20 cellular contexts compared by ENCODE assay signal in genomic region chr7:1697499-1698125, GRCh38. TPM values are rescaled to one million over a fixed set of nuclear protein-coding genes. Genes with fewer than 3 reads are reported as not detected.
DNase-seq lines count a peak whose midpoint lies in the region; ATAC-seq and TF ChIP-seq lines count a peak whose summit lies in the region.
"Had no signal": no experiment of that assay in that cellular context is flagged by ENCODE, and none has a peak within 500 bp of the region (broad histone marks: within the 10 kb centered on the region; RNA-seq: fewer than 3 reads in every experiment).

No MANE protein-coding gene starts in this region.

- DNase-seq in activated CD4-positive, CD25-positive, alpha-beta regulatory T cell treated with anti-CD3 and anti-CD28 coated beads, Interleukin-2, amount 50 U/mL, for 72 hours: peak; percentile 23
- no peak for DNase-seq in activated CD4-positive, CD25-positive, alpha-beta regulatory T cell (lab: John Stamatoyannopoulos, UW)
- DNase-seq in H9 (peak; percentile 26), ecto neural progenitor cell (ENCODE audit: low spot score) (peak; percentile 40), omental fat pad (ENCODE audit: low spot score) (peak; percentile 19), MM.1S (no peak), NCI-H345 treated with DMSO at 0.1 percent for 48 hours (lab: John Stamatoyannopoulos, UW; ENCODE audit: unreplicated experiment) (no peak), midbrain (lab: John Stamatoyannopoulos, UW) (no peak)
- DNase-seq: 8988T; activated CD4-positive, alpha-beta T cell treated with anti-CD3 and anti-CD28 coated beads for 4 hours; activated gamma-delta T cell treated with Interleukin-2 at 50 U/mL for 16 hours; COR-L47; DND-41; NCI-H1105; NCI-H2081 treated with DMSO at 0.1 percent for 48 hours; NCI-H510A; stimulated activated CD4-positive, alpha-beta T cell treated with anti-CD3 and anti-CD28 coated beads, Interleukin-15, amount 100 ng/mL, for 24 hours had no signal

- H3K27ac ChIP-seq in H9 (ENCODE audit: insufficient read length, low read depth, low read length) (no peak overlapping the region), MM.1S (ENCODE audit: low read length) (no peak overlapping the region)
- H3K27ac ChIP-seq: vagina had no signal

- H3K4me1 ChIP-seq in H9 (ENCODE audit: insufficient read depth, low read length): no peaks in the 10 kb centered on the region; the same call in 1 of the 2 replicates
- H3K4me1 ChIP-seq in MM.1S (ENCODE audit: low read length): no peaks in the 10 kb centered on the region
- H3K4me1 ChIP-seq: HAP-1, vagina had no signal

- no peaks in the 10 kb centered on the region for H3K36me3 ChIP-seq in MM.1S (replicated peaks; ENCODE audit: insufficient read depth, low read length)
- H3K36me3 ChIP-seq: HAP-1, vagina had no signal

- H3K9me2 ChIP-seq in MM.1S (replicated peaks; ENCODE audit: insufficient read depth, low read length): no peaks in the 10 kb centered on the region

- H2BK5ac ChIP-seq in H9 (ENCODE audit: insufficient read length, low read length): no peak overlapping the region

- H3F3A ChIP-seq in MM.1S (ENCODE audit: insufficient read depth, low read length): no peaks in the 10 kb centered on the region

- no peak overlapping the region for H3K23ac ChIP-seq in H9 (ENCODE audit: insufficient read length, low read depth, low read length)

- ATAC-seq in omental fat pad (ENCODE audit: low FRiP score): no peak

- H3K79me1 ChIP-seq in H9 (ENCODE audit: insufficient read depth, low read depth, low read length, poor library complexity, severe bottlenecking): no peaks in the 10 kb centered on the region

- H3K9me3 ChIP-seq in H9 (ENCODE audit: control insufficient read depth, low read depth, low read length): no peaks in the 10 kb centered on the region
- H3K9me3 ChIP-seq in MM.1S (replicated peaks; ENCODE audit: insufficient read depth, low read length): no peaks in the 10 kb centered on the region
- H3K9me3 ChIP-seq: HAP-1, vagina had no signal

- H3K4me2 ChIP-seq in H9 (ENCODE audit: insufficient read depth, insufficient read length, low read length): no peak overlapping the region
- H3K4me2 ChIP-seq in MM.1S (ENCODE audit: low read depth, low read length): no peak overlapping the region

- H3K27ac Mint-ChIP-seq in H9: no peak overlapping the region; a peak in 1 of 7 replicates
- H3K27ac Mint-ChIP-seq: B cell had no signal

- H3K4ac ChIP-seq in H9 (ENCODE audit: low read depth, low read length): no peak overlapping the region

- no peak overlapping the region for H4K8ac ChIP-seq in H9 (replicated peaks; ENCODE audit: insufficient read length, low read depth, low read length)

- peaks cover 29% of the 10 kb centered on the region for H3K27me3 Mint-ChIP-seq in H9 (ENCODE audit: low read depth)

- H4K5ac ChIP-seq in H9 (ENCODE audit: insufficient read length, low read depth, low read length): no peak overlapping the region

- H3K27me3 ChIP-seq in H9 (ENCODE audit: insufficient read depth, low read length) (0 out of 2 replicates have a peak, but pooled peaks cover 3% of the 10 kb centered on the region), MM.1S (replicated peaks; ENCODE audit: insufficient read depth, low read length) (peaks cover 96% of the 10 kb centered on the region)
- H3K27me3 ChIP-seq: vagina had no signal

- H3K79me2 ChIP-seq in H9 (ENCODE audit: insufficient read depth, low read length) (no peaks in the 10 kb centered on the region), MM.1S (ENCODE audit: low read length) (no peaks in the 10 kb centered on the region)

- H2BK20ac ChIP-seq in H9 (ENCODE audit: low read depth, low read length, poor library complexity, severe bottlenecking): no peak overlapping the region

- H3K9ac ChIP-seq in H9 (ENCODE audit: extremely low read depth, insufficient read length, low read length) (no peak overlapping the region), MM.1S (ENCODE audit: low read length) (no peak overlapping the region)

- WGBS in H9 (ENCODE audit: extremely low coverage, insufficient read length, low lambda C conversion rate): no CpG with 5 or more reads among the region's 18 CpGs

- no peak overlapping the region for H2BK15ac ChIP-seq in H9 (ENCODE audit: low read depth, low read length)

- no peak overlapping the region for H3K14ac ChIP-seq in H9 (ENCODE audit: insufficient read depth, low read length)

- no peak overlapping the region for H3K4me3 Mint-ChIP-seq in H9
- H3K4me3 Mint-ChIP-seq: B cell had no signal

- H4K20me1 ChIP-seq in H9 (ENCODE audit: control insufficient read depth, insufficient read depth, insufficient read length) (no peaks in the 10 kb centered on the region), MM.1S (ENCODE audit: insufficient read depth, low read length) (no peaks in the 10 kb centered on the region)

- H3K36me3 Mint-ChIP-seq in H9 (ENCODE audit: insufficient read depth in 1 of 3, low read depth in 3 of 3): peaks cover under 1 to 10% (median 2%) of the 10 kb centered on the region in 3 experiments; a peak in 5 of 7 replicates

- no peak for TF ChIP-seq CTCF in H9 (conservative IDR thresholded peaks at IDR 0.05)
- TF ChIP-seq CTCF in omental fat pad (IDR thresholded peaks at IDR 0.05): no peak
- TF ChIP-seq CTCF in MM.1S (IDR thresholded peaks at IDR 0.05; ENCODE audit: low read length): no peak

- no peak overlapping the region for H2BK120ac ChIP-seq in H9 (ENCODE audit: low read depth, low read length, poor library complexity, severe bottlenecking)

- peaks cover 9 to 13% of the 10 kb centered on the region in 2 experiments for H3K9me3 Mint-ChIP-seq in H9

- no peak overlapping the region for H3K4me3 ChIP-seq in MM.1S (ENCODE audit: low read length)
- H3K4me3 ChIP-seq: HAP-1, vagina had no signal

- peaks cover 14 to 22% of the 10 kb centered on the region in 2 experiments for H3K4me1 Mint-ChIP-seq in H9
- H3K4me1 Mint-ChIP-seq: B cell had no signal

- no peak overlapping the region for H4K91ac ChIP-seq in H9 (ENCODE audit: insufficient read length, low read depth, low read length)

- no peak overlapping the region for H2BK12ac ChIP-seq in H9 (ENCODE audit: insufficient read length, low read depth, low read length)

- H2AFZ ChIP-seq in H9 (ENCODE audit: low read length) (no peak overlapping the region), MM.1S (ENCODE audit: low read length) (no peak overlapping the region)

- no peak overlapping the region for H2AK5ac ChIP-seq in H9 (ENCODE audit: insufficient read length, low read length)

- H3K56ac ChIP-seq in H9 (ENCODE audit: insufficient read length, low read depth, low read length): no peak overlapping the region

- H3K18ac ChIP-seq in H9 (ENCODE audit: insufficient read length, low read depth, low read length): no peak overlapping the region

- no peaks in the 10 kb centered on the region for H3K23me2 ChIP-seq in H9 (ENCODE audit: insufficient read length, low read depth, low read length, poor library complexity, severe bottlenecking)

- H3T11ph ChIP-seq in H9 (ENCODE audit: low read length): no peak overlapping the region

RNA-seq across cellular contexts. Expression of gene ELFN1, which starts 27.5 kb away (rescaled TPM):
- 3.7 and 4.0 TPM in 2 replicates for total RNA-seq in H9 (2021)
- total RNA-seq in omental fat pad: 1 to 10 TPM; 3.8 to 6.0 (median 4.1) TPM

Comparison
In these comparisons a context has a peak if more than half of its experiments do, and no peak if none do; other contexts are left out.
1. DNase-seq: peak in activated CD4-positive, CD25-positive, alpha-beta regulatory T cell treated with anti-CD3 and anti-CD28 coated beads, Interleukin-2, amount 50 U/mL, for 72 hours (single experiment), H9 (single experiment), ecto neural progenitor cell (single experiment) and omental fat pad (single experiment); none in activated CD4-positive, CD25-positive, alpha-beta regulatory T cell (0 of 4), MM.1S (single experiment), NCI-H345 treated with DMSO at 0.1 percent for 48 hours (single experiment) and midbrain (single experiment).